12 cellular contexts compared by ENCODE assay signal in the genomic region with DNA sequence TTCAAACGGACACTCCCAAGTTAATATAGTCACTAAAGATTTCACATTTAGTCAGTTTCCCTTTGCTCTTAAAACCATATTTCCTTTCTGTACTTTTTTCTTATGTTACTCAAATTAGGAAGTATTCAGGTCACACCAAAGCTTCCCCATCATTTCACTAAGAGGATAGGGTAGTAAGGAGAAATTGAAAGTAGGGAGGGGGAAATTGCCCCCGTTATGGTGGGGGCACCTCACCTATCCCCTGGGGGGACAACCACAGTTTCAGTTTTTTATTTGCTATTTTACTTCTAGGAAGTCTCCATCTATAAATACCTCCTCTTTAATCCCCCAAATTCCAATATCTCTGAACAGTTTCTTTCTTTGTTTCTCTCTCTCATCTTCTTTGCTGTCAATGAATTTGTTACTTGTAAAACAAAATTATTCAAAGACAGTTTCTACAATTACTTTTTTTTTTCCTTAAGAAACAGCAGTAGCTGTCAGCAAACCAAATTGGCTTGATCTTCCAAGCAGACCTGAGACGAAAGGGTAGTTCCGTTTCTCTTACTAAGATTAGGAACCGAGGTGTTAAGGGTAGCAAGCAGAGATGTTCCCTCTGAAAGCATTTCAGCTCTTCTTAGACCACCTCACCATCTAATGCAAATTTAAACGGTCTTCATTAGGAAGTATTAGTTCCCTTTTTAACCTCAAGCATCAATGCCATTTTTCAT.
DNase-seq lines count a peak whose midpoint lies in the region; ATAC-seq and TF ChIP-seq lines count a peak whose summit lies in the region.
"Had no signal": no experiment of that assay in that cellular context is flagged by ENCODE, and none has a peak within 500 bp of the region (broad histone marks: within the 10 kb centered on the region; RNA-seq: fewer than 3 reads in every experiment).

No MANE protein-coding gene starts in this region.

- intact Hi-C loops in gastrocnemius medialis (cut with DNase I; ENCODE audit: low total_unique reads): no loop called here

- no peak overlapping the region for H3K27ac ChIP-seq in gastrocnemius medialis
- H3K27ac ChIP-seq: HL-60, parathyroid adenoma, SJCRH30 had no signal

- no peaks in the 10 kb centered on the region for H3K9me3 ChIP-seq in T-helper 17 cell (ENCODE audit: control insufficient read depth, low read length, poor library complexity, severe bottlenecking)
- no peaks in the 10 kb centered on the region for H3K9me3 ChIP-seq in gastrocnemius medialis
- H3K9me3 ChIP-seq: SJCRH30 had no signal

- no peak for TF ChIP-seq CTCF in gastrocnemius medialis (IDR thresholded peaks at IDR 0.05 in 4 of 5, conservative IDR thresholded peaks at IDR 0.05 in 1 of 5)

- H3K36me3 ChIP-seq in gastrocnemius medialis: no peaks in the 10 kb centered on the region
- H3K36me3 ChIP-seq: SJCRH30 had no signal

- no peaks in the 10 kb centered on the region for H3K27me3 Mint-ChIP-seq in T-helper 17 cell

- H3K27me3 ChIP-seq in gastrocnemius medialis: no peaks in the 10 kb centered on the region
- H3K27me3 ChIP-seq: SJCRH30 had no signal

- H3K36me3 Mint-ChIP-seq in T-helper 17 cell (ENCODE audit: low read depth): peaks cover 3% of the 10 kb centered on the region

- H3K4me1 Mint-ChIP-seq in T-helper 17 cell: peaks cover 26% of the 10 kb centered on the region

- DNase-seq in T-helper 17 cell: no peak
- DNase-seq in occipital lobe (lab: John Stamatoyannopoulos, UW): no peak
- no peak for DNase-seq in HuH-7.5 (ENCODE audit: low spot score)
- DNase-seq in cortex of kidney (lab: John Stamatoyannopoulos, UW): no peak
- DNase-seq in gastrocnemius medialis: no peak
- DNase-seq: NCI-H1930, SJCRH30 had no signal

- TF ChIP-seq POLR2A in GM18505 (IDR thresholded peaks at IDR 0.05; ENCODE audit: borderline replicate concordance, extremely low read depth, insufficient read depth, insufficient read length) (no peak), gastrocnemius medialis (IDR thresholded peaks at IDR 0.05) (no peak)

- H3K4me3 ChIP-seq in gastrocnemius medialis: no peak overlapping the region
- H3K4me3 ChIP-seq: SJCRH30 had no signal

- no peak overlapping the region for H3K27ac Mint-ChIP-seq in T-helper 17 cell

- H3K4me3 Mint-ChIP-seq in T-helper 17 cell: peak overlapping the region; percentile 69

- peak; percentile 88 for ATAC-seq in GM18505 (IDR thresholded peaks at IDR 0.05; ENCODE audit: unreplicated experiment)
- peak; percentile 85 for ATAC-seq in GM19467 (IDR thresholded peaks at IDR 0.05; ENCODE audit: unreplicated experiment)
- peak; percentile 89 for ATAC-seq in HG02981 (IDR thresholded peaks at IDR 0.05; ENCODE audit: unreplicated experiment)
- peak; percentile 32 for ATAC-seq in T-helper 17 cell
- no peak for ATAC-seq in gastrocnemius medialis

- no peaks in the 10 kb centered on the region for H3K4me1 ChIP-seq in gastrocnemius medialis
- H3K4me1 ChIP-seq: parathyroid adenoma, SJCRH30 had no signal

- in situ Hi-C loops in gastrocnemius medialis (cut with MboI; ENCODE audit: low sequenced_read_pairs in 4 of 4): loop anchor here in 1 of 4 donors (25.0 kb wide), 1 partner anchor 92 kb away; no protein-coding TSS in a partner anchor

Comparison
In these comparisons a context has a peak if more than half of its experiments do, and no peak if none do; other contexts are left out.
1. ATAC-seq: peak in GM18505 (single experiment), GM19467 (single experiment), HG02981 (single experiment) and T-helper 17 cell (single experiment); none in gastrocnemius medialis (0 of 2).